In the genomic region with DNA sequence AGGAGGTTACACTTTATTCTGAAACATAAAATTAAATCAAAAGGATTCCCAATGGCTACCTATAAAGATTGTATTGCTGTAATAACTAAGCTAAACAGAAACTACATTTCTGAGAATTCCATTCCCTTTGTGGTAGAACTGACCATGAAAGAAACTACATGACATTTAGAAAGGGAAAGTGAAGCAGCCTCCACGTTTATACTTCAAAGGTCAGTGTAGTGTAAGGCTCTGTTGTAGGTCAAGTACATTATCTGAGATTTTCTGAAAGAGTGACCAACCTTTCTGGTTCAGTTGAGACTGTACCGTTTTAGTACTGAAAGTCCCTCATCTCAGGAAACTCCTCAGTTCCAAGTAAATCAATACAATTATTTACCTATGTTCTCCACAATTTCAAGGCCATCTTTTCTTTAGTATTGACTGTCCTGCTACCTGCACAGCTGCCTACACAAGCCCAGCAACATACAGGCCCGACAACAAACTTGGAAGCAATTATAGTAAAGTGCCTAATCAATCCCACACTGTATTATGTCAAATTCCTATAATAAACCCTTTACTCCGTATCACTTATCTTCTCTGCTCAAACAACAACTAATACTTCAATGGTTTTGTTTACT, we compare ENCODE assay signal across 1 cellular context.
TF ChIP-seq lines count a peak whose summit lies in the region.

No MANE protein-coding gene starts in this region.

TF ChIP-seq in HCT116, 20 proteins besides CTCF, POLR2A, EP300 and RAD21 (continued from another document):
- no peak for TF ChIP-seq ZBTB33 (IDR thresholded peaks at IDR 0.05; ENCODE audit: extremely low read depth, insufficient replicate concordance, low read length)
- TF ChIP-seq YY1 (IDR thresholded peaks at IDR 0.05; ENCODE audit: extremely low read depth, insufficient replicate concordance, low read depth, low read length): no peak
- TF ChIP-seq ZNF274 (IDR thresholded peaks at IDR 0.05; ENCODE audit: low read depth, low read length): no peak
- no peak for TF ChIP-seq POLR2AphosphoS5 (IDR thresholded peaks at IDR 0.05; ENCODE audit: low read depth, low read length)
- no peak for TF ChIP-seq CEBPB (IDR thresholded peaks at IDR 0.05; ENCODE audit: low read depth)
- TF ChIP-seq, protein P1, sequence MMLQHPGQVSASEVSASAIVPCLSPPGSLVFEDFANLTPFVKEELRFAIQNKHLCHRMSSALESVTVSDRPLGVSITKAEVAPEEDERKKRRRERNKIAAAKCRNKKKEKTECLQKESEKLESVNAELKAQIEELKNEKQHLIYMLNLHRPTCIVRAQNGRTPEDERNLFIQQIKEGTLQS (IDR thresholded peaks at IDR 0.05): no peak
